17 cellular contexts compared by ENCODE assay signal in the genomic region with DNA sequence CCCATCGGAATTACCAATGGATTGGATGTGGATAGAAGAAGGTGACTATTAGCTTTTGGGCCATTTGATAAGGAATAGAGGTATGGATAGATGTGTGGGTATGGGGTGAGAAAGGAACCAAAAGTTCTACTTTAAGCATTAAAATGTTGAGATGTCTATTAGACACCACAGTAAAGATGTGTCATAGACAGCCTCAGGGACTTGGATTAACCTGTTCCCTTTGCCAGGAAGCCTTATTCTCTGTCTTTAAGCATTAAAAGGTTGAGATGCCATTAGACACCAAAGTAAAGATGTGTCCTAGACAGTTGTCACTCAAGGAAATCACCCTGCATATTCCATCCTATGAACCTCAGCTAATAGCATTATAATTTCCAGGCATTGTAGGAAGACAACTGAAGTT. TPM values are rescaled to one million over a fixed set of nuclear protein-coding genes. Genes with fewer than 3 reads are reported as not detected.
DNase-seq lines count a peak whose midpoint lies in the region; ATAC-seq, FAIRE-seq and TF ChIP-seq lines count a peak whose summit lies in the region.
"Had no signal": no experiment of that assay in that cellular context is flagged by ENCODE, and none has a peak within 500 bp of the region (broad histone marks: within the 10 kb centered on the region; RNA-seq: fewer than 3 reads in every experiment).

No MANE protein-coding gene starts in this region.

- ATAC-seq in IMR-90 (ENCODE audit: low read depth) (no peak), RWPE2 (ENCODE audit: low read depth) (no peak), GM19023 (IDR thresholded peaks at IDR 0.05; ENCODE audit: unreplicated experiment) (no peak), HG03432 (IDR thresholded peaks at IDR 0.05; ENCODE audit: unreplicated experiment) (no peak)
- ATAC-seq: K562 had no signal

- H4K91ac ChIP-seq in IMR-90 (ENCODE audit: insufficient read depth, low read depth, low read length): peak overlapping the region; percentile 58

- H4K20me1 ChIP-seq in IMR-90 (ENCODE audit: insufficient read depth, low read length) (no peaks in the 10 kb centered on the region), keratinocyte (ENCODE audit: control insufficient read depth, extremely low read depth, insufficient read depth, low read length) (no peaks in the 10 kb centered on the region)

- H2BK15ac ChIP-seq in IMR-90 (ENCODE audit: low read depth, low read length): peak overlapping the region; percentile 79; the same call in 2 of the 3 replicates

- H2AK5ac ChIP-seq in IMR-90 (ENCODE audit: low read depth, low read length): no peak overlapping the region; the same call in 1 of the 2 replicates

- H3K4me2 ChIP-seq in IMR-90 (ENCODE audit: low read depth, low read length): no peak overlapping the region
- peak overlapping the region; percentile 61 for H3K4me2 ChIP-seq in keratinocyte (ENCODE audit: control insufficient read depth, extremely low read depth, insufficient read depth, low read depth, low read length)

- 0 out of 2 replicates have a peak overlapping the region, but pooled peaks have one; percentile 5 for H3K14ac ChIP-seq in IMR-90 (replicated peaks; ENCODE audit: low read depth, low read length)

- FAIRE-seq in keratinocyte (lab: Jason Lieb, UNC): peak; percentile 87
- FAIRE-seq: A204.1, H1, K562 had no signal

- H3K27ac ChIP-seq in IMR-90 (ENCODE audit: insufficient read depth, low read length): no peak overlapping the region
- H3K27ac ChIP-seq in RWPE2 (ENCODE audit: poor library complexity, severe bottlenecking): peak overlapping the region; percentile 16
- H3K27ac ChIP-seq in keratinocyte (ENCODE audit: control insufficient read depth, insufficient read depth, low read length): peak overlapping the region; percentile 60
- H3K27ac ChIP-seq: HL-60 had no signal

- no peak overlapping the region for H3K23ac ChIP-seq in IMR-90 (ENCODE audit: low read depth, low read length)

- TF ChIP-seq RAD21 in IMR-90 (IDR thresholded peaks at IDR 0.05; ENCODE audit: low read length): no peak

- H2AFZ ChIP-seq in IMR-90 (replicated peaks; ENCODE audit: low read length, poor library complexity) (no peak overlapping the region), keratinocyte (ENCODE audit: control insufficient read depth, low read length) (no peak overlapping the region)

- H4K5ac ChIP-seq in IMR-90 (ENCODE audit: low read depth, low read length): peak overlapping the region; percentile 19; the same call in 1 of the 2 replicates

- DNase-seq in ELR (ENCODE audit: low read depth) (peak; percentile 51), IMR-90 (no peak), RWPE2 (ENCODE audit: low spot score) (no peak), keratinocyte (ENCODE audit: low read depth, low spot score) (no peak)
- DNase-seq in activated effector memory CD4-positive, alpha-beta T cell treated with anti-CD3 and anti-CD28 coated beads, Interleukin-2, amount 50 U/mL, for 16 hours: no peak
- DNase-seq: C1 segment of cervical spinal cord; Calu3; CD4-positive, alpha-beta T cell; DMS79 treated with DMSO at 0.1 percent for 48 hours; GDM1 had no signal

- H3K27me3 ChIP-seq in IMR-90 (ENCODE audit: control insufficient read depth, insufficient read depth, low read length) (no peaks in the 10 kb centered on the region), RWPE2 (ENCODE audit: insufficient read depth, poor library complexity, severe bottlenecking) (no peaks in the 10 kb centered on the region), keratinocyte (ENCODE audit: control insufficient read depth, extremely low read depth, insufficient read depth, low read length) (no peaks in the 10 kb centered on the region)

- H3K36me3 ChIP-seq in IMR-90 (ENCODE audit: control insufficient read depth, insufficient read depth, low read length): no peaks in the 10 kb centered on the region
- H3K36me3 ChIP-seq in RWPE2 (ENCODE audit: low read depth): no peaks in the 10 kb centered on the region
- no peaks in the 10 kb centered on the region for H3K36me3 ChIP-seq in keratinocyte (ENCODE audit: control insufficient read depth in 2 of 2, extremely low read depth in 1 of 2, insufficient read depth in 2 of 2, low read length in 2 of 2)
- H3K36me3 ChIP-seq: HAP-1 had no signal

- H3K56ac ChIP-seq in IMR-90 (ENCODE audit: extremely low read depth, insufficient read depth, low read length): peak overlapping the region; percentile 26; the same call in 1 of the 2 replicates

- H3K9me1 ChIP-seq in IMR-90 (ENCODE audit: insufficient read depth, low read length) (peaks cover 25% of the 10 kb centered on the region), keratinocyte (ENCODE audit: control insufficient read depth, extremely low read depth, insufficient read depth, low read length) (no peaks in the 10 kb centered on the region)

- H2AK9ac ChIP-seq in IMR-90 (replicated peaks; ENCODE audit: low read depth, low read length, poor library complexity): no peak overlapping the region

- 0 out of 4 replicates have a peak, but pooled peaks cover 0 to 13% of the 10 kb centered on the region in 2 experiments for H3K79me1 ChIP-seq in IMR-90 (ENCODE audit: low read depth in 1 of 2, low read length in 2 of 2)

- H3K4me3 ChIP-seq in IMR-90 (ENCODE audit: insufficient read depth, low read depth, low read length): no peak overlapping the region
- H3K4me3 ChIP-seq in RWPE2 (ENCODE audit: severe bottlenecking): no peak overlapping the region
- H3K4me3 ChIP-seq in keratinocyte (ENCODE audit: control insufficient read depth in 2 of 3, extremely low read depth in 1 of 3, insufficient read depth in 2 of 3, low read depth in 1 of 3, low read length in 3 of 3): no peak overlapping the region
- H3K4me3 ChIP-seq: HAP-1, K562 had no signal

- dilution Hi-C loops in IMR-90 (cut with HindIII; ENCODE audit: low sequenced_read_pairs, unreplicated experiment): no loop called here
- dilution Hi-C loops in keratinocyte (cut with MboI; ENCODE audit: extremely low pct_ligation_motif_present, low sequenced_read_pairs): no loop called here

- no peak overlapping the region for H3K9ac ChIP-seq in IMR-90 (ENCODE audit: low read depth, low read length)
- no peak overlapping the region for H3K9ac ChIP-seq in keratinocyte (ENCODE audit: control insufficient read depth, extremely low read depth, insufficient read depth, low read length)

- peak overlapping the region; percentile 99 for H2BK20ac ChIP-seq in IMR-90 (ENCODE audit: low read depth, low read length)

- peak overlapping the region; percentile 91; the same call in 1 of the 2 replicates for H3K18ac ChIP-seq in IMR-90 (ENCODE audit: low read depth, low read length)

- CTCF ChIA-PET in IMR-90 (lab: Yijun Ruan, JAX): no interaction called here

- H4K8ac ChIP-seq in IMR-90 (ENCODE audit: low read depth in 2 of 2, low read length in 2 of 2): peak overlapping the region in 1 of 2 experiments; percentile 54; a peak in 1 of 4 replicates

- peaks cover 27% of the 10 kb centered on the region for H3K4me1 ChIP-seq in IMR-90 (ENCODE audit: control insufficient read depth, insufficient read depth, low read length)
- peaks cover 41% of the 10 kb centered on the region for H3K4me1 ChIP-seq in RWPE2 (ENCODE audit: insufficient read depth, poor library complexity, severe bottlenecking)
- H3K4me1 ChIP-seq in keratinocyte (ENCODE audit: control insufficient read depth, extremely low read depth, insufficient read depth, low read length): peaks cover 51% of the 10 kb centered on the region
- H3K4me1 ChIP-seq: HAP-1 had no signal

- TF ChIP-seq POLR2A in IMR-90 (IDR thresholded peaks at IDR 0.05; ENCODE audit: low read depth, low read length): no peak

- H3K9me3 ChIP-seq in IMR-90 (ENCODE audit: control insufficient read depth, insufficient read depth, low read length): no peaks in the 10 kb centered on the region
- H3K9me3 ChIP-seq in RWPE2 (ENCODE audit: severe bottlenecking): no peaks in the 10 kb centered on the region
- no peaks in the 10 kb centered on the region for H3K9me3 ChIP-seq in keratinocyte (ENCODE audit: control insufficient read depth, low read depth, low read length)
- H3K9me3 ChIP-seq: HAP-1 had no signal

- in situ Hi-C loops in IMR-90 (cut with MboI; ENCODE audit: low sequenced_read_pairs): no loop called here

- TF ChIP-seq CTCF in IMR-90 (conservative IDR thresholded peaks at IDR 0.05; ENCODE audit: low read depth, low read length) (no peak), RWPE2 (IDR thresholded peaks at IDR 0.05; ENCODE audit: poor library complexity, severe bottlenecking) (no peak), keratinocyte (optimal IDR thresholded peaks at IDR 0.05 in 1 of 3, IDR thresholded peaks at IDR 0.05 in 1 of 3, conservative IDR thresholded peaks at IDR 0.05 in 1 of 3; ENCODE audit: extremely low read depth in 1 of 3, insufficient read depth in 2 of 3, low read length in 3 of 3) (no peak)

- BruUV-seq in IMR-90 (replicated peaks; lab: Mats Ljungman, UMichigan): no TSS peak

- H2BK120ac ChIP-seq in IMR-90 (ENCODE audit: low read depth, low read length): peak overlapping the region; percentile 100

- peak overlapping the region; percentile 75; the same call in 1 of the 2 replicates for H3K4ac ChIP-seq in IMR-90 (ENCODE audit: low read depth, low read length)

- WGBS in IMR-90 (ENCODE audit: extremely low coverage in 2 of 2, insufficient read length in 1 of 2), 2 experiments: no CpG with 5 or more reads among the region's 1 CpG

- H2BK5ac ChIP-seq in IMR-90 (ENCODE audit: low read depth, low read length, poor library complexity, severe bottlenecking): peak overlapping the region; percentile 77

- POLR2A ChIA-PET in IMR-90 (lab: Charles Lee; ENCODE audit: unreplicated experiment): no interaction called here

- H3K79me2 ChIP-seq in keratinocyte (ENCODE audit: control insufficient read depth, insufficient read depth, low read length): no peaks in the 10 kb centered on the region

- intact Hi-C loops in IMR-90 (cut with micrococcal nuclease): no loop called here

TF ChIP-seq in IMR-90, 13 proteins besides CTCF, POLR2A, EP300 and RAD21 (continues in another document):
- TF ChIP-seq RFX5 (IDR thresholded peaks at IDR 0.05; ENCODE audit: low read depth, low read length) (no peak), MAFK (IDR thresholded peaks at IDR 0.05; ENCODE audit: low read depth, low read length) (no peak), CEBPB (IDR thresholded peaks at IDR 0.05; ENCODE audit: low read depth, low read length) (no peak)

RNA-seq across cellular contexts. Expression of gene DENND1B, which starts 11.0 kb away (rescaled TPM):
- total RNA-seq in IMR-90 (2012; rRNA removed): 24.2 and 26.1 TPM in 2 replicates
- polyA plus RNA-seq in IMR-90 (2012; rRNA removed) (3.6 and 4.0 TPM in 2 replicates), keratinocyte (4.8 to 7.6 TPM (median 5.2 TPM) in 3 replicates)
- 0.86 and 1.1 TPM in 2 replicates for polyA plus RNA-seq in IMR-90 (2012; cell fraction: cytosol; rRNA removed)
- 1.2 and 9.7 TPM in 2 replicates for polyA plus RNA-seq in IMR-90 (2012; cell fraction: nucleus; rRNA removed; ENCODE audit: low replicate concordance)
- polyA plus RNA-seq in keratinocyte (2011; ENCODE audit: low read depth): 4.1 TPM
- polyA plus RNA-seq in keratinocyte (2011; cell fraction: cytosol; rRNA removed): 2.7 and 7.0 TPM in 2 replicates
- polyA plus RNA-seq in keratinocyte (2011; cell fraction: nucleus; rRNA removed): 9.5 and 11.2 TPM in 2 replicates
- polyA plus RNA-seq in keratinocyte (2012; ENCODE audit: low replicate concordance): 4.4 TPM in 2 replicates
- 8.1 to 36.8 TPM (median 22.4 TPM) in 3 replicates for polyA minus RNA-seq in keratinocyte
- polyA minus RNA-seq in keratinocyte (2011; cell fraction: cytosol; rRNA and poly(A)+ RNA removed): 6.1 TPM
- 31.0 and 55.8 TPM in 2 replicates for polyA minus RNA-seq in keratinocyte (2011; cell fraction: nucleus; rRNA and poly(A)+ RNA removed)
